Comparison of ENCODE assay signal across 8 cellular contexts in genomic region chr2:238060542-238061309, GRCh38. TPM values are rescaled to one million over a fixed set of nuclear protein-coding genes. Genes with fewer than 3 reads are reported as not detected.
A peak's percentile ranks its signal among the peaks of the same experiment; 100 is the strongest.
DNase-seq lines count a peak whose midpoint lies in the region; ATAC-seq and TF ChIP-seq lines count a peak whose summit lies in the region.

SCLY (plus strand) TSS chr2:238061001; CDS start chr2:238061055, 54 bp downstream.

- H3K36me3 Mint-ChIP-seq in activated CD4-positive, alpha-beta T cell treated with anti-CD3 and anti-CD28 coated beads, Interleukin-2, amount 10 ng/mL, durations not matched to agents 7 days and 5 days (ENCODE audit: low read depth) = peaks cover 19% of the 10 kb centered on the region

- H3K36me3 ChIP-seq in BJ (ENCODE audit: control insufficient read depth, insufficient read depth, low read length) = no peaks in the 10 kb centered on the region

- H3K27me3 ChIP-seq in BJ (ENCODE audit: control insufficient read depth, insufficient read depth, low read length) = no peaks in the 10 kb centered on the region

- H3K27ac Mint-ChIP-seq in activated CD4-positive, alpha-beta T cell treated with anti-CD3 and anti-CD28 coated beads, Interleukin-2, amount 10 ng/mL, durations not matched to agents 7 days and 5 days = peak within 1 kb of the TSS; percentile 87

- peak within 1 kb of the TSS; percentile 83 for H3K4me3 Mint-ChIP-seq in activated CD4-positive, alpha-beta T cell treated with anti-CD3 and anti-CD28 coated beads, Interleukin-2, amount 10 ng/mL, durations not matched to agents 7 days and 5 days

- TF ChIP-seq CTCF in BJ (IDR thresholded peaks at IDR 0.05; ENCODE audit: insufficient read depth, low read depth, low read length) = no peak

- peaks cover 60% of the 10 kb centered on the region for H3K4me1 Mint-ChIP-seq in activated CD4-positive, alpha-beta T cell treated with anti-CD3 and anti-CD28 coated beads, Interleukin-2, amount 10 ng/mL, durations not matched to agents 7 days and 5 days

- DNase-seq in BJ (ENCODE audit: low read depth) = peak; percentile 82
- peak; percentile 96 for DNase-seq in NCI-H69 (lab: John Stamatoyannopoulos, UW)
- DNase-seq in activated CD4-positive, alpha-beta T cell treated with anti-CD3 and anti-CD28 coated beads, Interleukin-2, amount 10 ng/mL, durations not matched to agents 7 days and 5 days = peak; percentile 96
- peak; percentile 97 for DNase-seq in dedifferentiated amniotic fluid mesenchymal stem cell (ENCODE audit: extremely low spot score)
- peak; percentile 99 for DNase-seq in left lobe of liver (ENCODE audit: low spot score)
- peak; percentile 95 for DNase-seq in stimulated activated CD4-positive, alpha-beta T cell treated with anti-CD3 and anti-CD28 coated beads, Interleukin-2, amount 100 ng/mL, for 4 hours (ENCODE audit: low read depth)

- POLR2A ChIA-PET in BJ (lab: Charles Lee) = no interaction called here
- POLR2A ChIA-PET in activated CD4-positive, alpha-beta T cell treated with anti-CD3 and anti-CD28 coated beads, Interleukin-2, amount 10 ng/mL, durations not matched to agents 7 days and 5 days (lab: Charles Lee) = interaction anchor here (1.0 kb wide), 1 partner anchor 91 kb away, joined by 3 read pairs; no protein-coding TSS in a partner anchor

- peak within 1 kb of the TSS; percentile 83 for H3K4me3 ChIP-seq in BJ (ENCODE audit: low read depth, low read length)

- H3K27me3 Mint-ChIP-seq in activated CD4-positive, alpha-beta T cell treated with anti-CD3 and anti-CD28 coated beads, Interleukin-2, amount 10 ng/mL, durations not matched to agents 7 days and 5 days = peaks cover 9% of the 10 kb centered on the region

- H3K9me3 Mint-ChIP-seq in activated CD4-positive, alpha-beta T cell treated with anti-CD3 and anti-CD28 coated beads, Interleukin-2, amount 10 ng/mL, durations not matched to agents 7 days and 5 days = peaks cover 3% of the 10 kb centered on the region

- CTCF ChIA-PET in BJ (lab: Yijun Ruan, JAX) = no interaction called here
- CTCF ChIA-PET in activated CD4-positive, alpha-beta T cell treated with anti-CD3 and anti-CD28 coated beads, Interleukin-2, amount 10 ng/mL, durations not matched to agents 7 days and 5 days (lab: Charles Lee) = interaction anchor here (0.6 kb wide), 1 partner anchor 456 kb away, joined by 3 read pairs; no protein-coding TSS in a partner anchor

- ATAC-seq in GM19324 (IDR thresholded peaks at IDR 0.05; ENCODE audit: low FRiP score, unreplicated experiment) (peak; percentile 97), HG03469 (IDR thresholded peaks at IDR 0.05; ENCODE audit: unreplicated experiment) (peak; percentile 93), left lobe of liver (peak; percentile 90)

RNA-seq across cellular contexts. Expression of gene SCLY, which starts in this region (rescaled TPM):
- polyA plus RNA-seq in BJ (2011; rRNA removed) = 6.8 and 7.7 TPM in 2 replicates
- polyA minus RNA-seq in BJ (2011; rRNA and poly(A)+ RNA removed) = 6.1 and 11.8 TPM in 2 replicates
- 10 to 100 TPM; 27.1 to 30.0 TPM for total RNA-seq in activated CD4-positive, alpha-beta T cell treated with anti-CD3 and anti-CD28 coated beads, Interleukin-2, amount 10 ng/mL, durations not matched to agents 7 days and 5 days
- total RNA-seq in left lobe of liver = 40.6 TPM

Comparison
In these comparisons a context has a peak if more than half of its experiments do, and no peak if none do; other contexts are left out.
1. Peak in every context shown above with its lines: DNase-seq, ATAC-seq and H3K4me3 ChIP-seq.